17 cellular contexts compared by ENCODE assay signal in the genomic region with DNA sequence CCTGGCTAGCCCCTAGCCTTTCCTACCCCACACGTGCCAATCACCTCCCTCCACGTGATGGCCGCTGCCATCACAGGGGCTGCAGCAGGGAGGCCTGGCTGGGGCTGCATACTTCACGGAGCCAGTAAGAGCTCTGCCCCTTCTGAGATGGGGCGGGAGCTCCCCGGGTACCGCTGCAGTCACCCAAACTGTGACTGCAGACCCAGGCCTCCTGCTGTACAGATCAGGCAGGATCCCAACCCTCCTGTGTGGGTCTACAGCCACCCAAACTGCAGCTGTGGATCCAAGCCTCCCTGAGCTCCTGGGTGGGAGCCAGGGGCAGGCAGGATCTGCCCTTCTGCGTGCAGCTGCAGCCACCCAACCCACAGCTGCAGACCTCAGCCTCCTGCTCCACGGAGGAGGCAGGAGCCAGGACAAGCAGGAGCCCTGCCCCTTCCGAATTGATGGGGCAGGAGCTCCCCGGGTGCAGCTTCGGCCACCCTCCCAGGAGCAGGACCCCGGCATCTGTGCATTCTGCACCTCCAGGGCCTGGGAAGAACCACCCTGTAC. TPM values are rescaled to one million over a fixed set of nuclear protein-coding genes. Genes with fewer than 3 reads are reported as not detected.
A peak's percentile ranks its signal among the peaks of the same experiment; 100 is the strongest.
DNase-seq lines count a peak whose midpoint lies in the region; ATAC-seq and TF ChIP-seq lines count a peak whose summit lies in the region.
"Had no signal": no experiment of that assay in that cellular context is flagged by ENCODE, and none has a peak within 500 bp of the region (broad histone marks: within the 10 kb centered on the region; RNA-seq: fewer than 3 reads in every experiment).

No MANE protein-coding gene starts in this region.

- peaks cover 0 to 2% of the 10 kb centered on the region in 2 donors for H3K9me3 Mint-ChIP-seq in stimulated activated naive CD8-positive, alpha-beta T cell treated with anti-CD3 and anti-CD28 coated beads, Interleukin-15, amount 100 ng/mL, for 72 hours

- no peak overlapping the region for H3K27ac Mint-ChIP-seq in stimulated activated naive CD8-positive, alpha-beta T cell treated with anti-CD3 and anti-CD28 coated beads, Interleukin-15, amount 100 ng/mL, for 72 hours
- H3K27ac Mint-ChIP-seq: CD4-positive, CD25-positive, alpha-beta regulatory T cell had no signal

- no peaks in the 10 kb centered on the region for H3K4me1 Mint-ChIP-seq in stimulated activated naive CD8-positive, alpha-beta T cell treated with anti-CD3 and anti-CD28 coated beads, Interleukin-15, amount 100 ng/mL, for 72 hours
- H3K4me1 Mint-ChIP-seq: CD4-positive, CD25-positive, alpha-beta regulatory T cell had no signal

- no peak for DNase-seq in stimulated activated naive CD8-positive, alpha-beta T cell treated with anti-CD3 and anti-CD28 coated beads, Interleukin-15, Interleukin-2, amounts not matched to agents 100 U/mL and 50 U/mL, for 24 hours
- no peak for DNase-seq in stimulated activated naive CD8-positive, alpha-beta T cell treated with anti-CD3 and anti-CD28 coated beads, Interleukin-15, amount 100 ng/mL, for 72 hours
- DNase-seq in esophagus muscularis mucosa (ENCODE audit: extremely low spot score) (peak; percentile 66), posterior vena cava (ENCODE audit: low spot score) (peak; percentile 35), esophagus squamous epithelium (lab: John Stamatoyannopoulos, UW) (no peak), HK-2 (ENCODE audit: unreplicated experiment) (no peak)
- DNase-seq: ACHN; CD4-positive, CD25-positive, alpha-beta regulatory T cell; DMS79 had no signal

- H3K36me3 ChIP-seq in esophagus muscularis mucosa = no peaks in the 10 kb centered on the region
- no peaks in the 10 kb centered on the region for H3K36me3 ChIP-seq in esophagus squamous epithelium
- H3K36me3 ChIP-seq: BLaER1 treated with 17β-estradiol and CSF1 and Interleukin-3, amounts not matched to agents 10 nM and 100 nM had no signal

- H3K27me3 ChIP-seq in esophagus muscularis mucosa (peaks cover 0 to 54% (median 0%) of the 10 kb centered on the region in 4 donors), esophagus squamous epithelium (peaks cover 0 to 67% (median 0%) of the 10 kb centered on the region in 4 donors)
- H3K27me3 ChIP-seq: BLaER1 treated with 17β-estradiol and CSF1 and Interleukin-3, amounts not matched to agents 10 nM and 100 nM had no signal

- H3K9me3 ChIP-seq in esophagus muscularis mucosa (no peaks in the 10 kb centered on the region), esophagus squamous epithelium (no peaks in the 10 kb centered on the region)

- intact Hi-C loops in esophagus muscularis mucosa (cut with DNase I) (no loop called here), posterior vena cava (cut with DNase I) (no loop called here), esophagus squamous epithelium (cut with DNase I) (no loop called here)

- TF ChIP-seq CTCF in esophagus muscularis mucosa (IDR thresholded peaks at IDR 0.05) (no peak), esophagus squamous epithelium (IDR thresholded peaks at IDR 0.05) (no peak)

- no peak overlapping the region for H3K4me3 ChIP-seq in esophagus muscularis mucosa
- H3K4me3 ChIP-seq in esophagus squamous epithelium = no peak overlapping the region
- H3K4me3 ChIP-seq: BLaER1 treated with 17β-estradiol and CSF1 and Interleukin-3, amounts not matched to agents 10 nM and 100 nM; GM12878 had no signal

- no peak for TF ChIP-seq EP300 in esophagus muscularis mucosa (IDR thresholded peaks at IDR 0.05)

- no peak overlapping the region for H3K4me3 Mint-ChIP-seq in stimulated activated naive CD8-positive, alpha-beta T cell treated with anti-CD3 and anti-CD28 coated beads, Interleukin-15, amount 100 ng/mL, for 72 hours
- H3K4me3 Mint-ChIP-seq: CD4-positive, CD25-positive, alpha-beta regulatory T cell had no signal

- H3K27me3 Mint-ChIP-seq in stimulated activated naive CD8-positive, alpha-beta T cell treated with anti-CD3 and anti-CD28 coated beads, Interleukin-15, amount 100 ng/mL, for 72 hours = peaks cover 32% of the 10 kb centered on the region

- no peak overlapping the region for H3K27ac ChIP-seq in esophagus muscularis mucosa (replicated peaks in 1 of 4)
- H3K27ac ChIP-seq in esophagus squamous epithelium = no peak overlapping the region
- H3K27ac ChIP-seq: BLaER1 treated with 17β-estradiol and CSF1 and Interleukin-3, amounts not matched to agents 10 nM and 100 nM had no signal

- H3K4me1 ChIP-seq in esophagus muscularis mucosa = peaks cover 0 to 5% (median 0%) of the 10 kb centered on the region in 4 donors
- no peaks in the 10 kb centered on the region for H3K4me1 ChIP-seq in esophagus squamous epithelium

- 74% methylated on average over 9 of the region's 13 CpGs for WGBS in esophagus muscularis mucosa
- 72 to 90% methylated on average over 4 to 5 of the region's 13 CpGs for WGBS in esophagus squamous epithelium, 2 donors

- peak; percentile 32 for ATAC-seq in stimulated activated naive CD8-positive, alpha-beta T cell treated with anti-CD3 and anti-CD28 coated beads, Interleukin-15, Interleukin-2, amounts not matched to agents 100 U/mL and 50 U/mL, for 24 hours
- no peak for ATAC-seq in stimulated activated naive CD8-positive, alpha-beta T cell treated with anti-CD3 and anti-CD28 coated beads, Interleukin-15, amount 100 ng/mL, for 72 hours
- no peak for ATAC-seq in HG02970 (IDR thresholded peaks at IDR 0.05; ENCODE audit: low FRiP score, unreplicated experiment)

- TF ChIP-seq POLR2A in esophagus muscularis mucosa (IDR thresholded peaks at IDR 0.05; ENCODE audit: low read depth) = no peak
- no peak for TF ChIP-seq POLR2A in esophagus squamous epithelium (IDR thresholded peaks at IDR 0.05)

RNA-seq across cellular contexts. Expression of a gene that starts 3.2 kb away (rescaled TPM):
- total RNA-seq in esophagus muscularis mucosa (10 to 100 TPM in 2 of 4 donors, 1 to 10 TPM in 2; 9.1 to 30.6 (median 15.0) TPM), posterior vena cava (10 to 100 TPM; 13.4 to 22.6 TPM), esophagus squamous epithelium (10 to 100 TPM in 1 of 4 donors, 1 to 10 TPM in 2, under 1 TPM in 1; 0.75 to 27.7 (median 4.1) TPM)
- total RNA-seq: A172; CD4-positive, CD25-positive, alpha-beta regulatory T cell had no signal

RNA-seq across cellular contexts. Expression of a gene that starts 48.2 kb away (rescaled TPM):
- total RNA-seq in esophagus muscularis mucosa = under 1 TPM in 1 of 4 donors, not detected in 3; 0.13 TPM
- total RNA-seq in posterior vena cava = not detected
- total RNA-seq in esophagus squamous epithelium = not detected
- total RNA-seq: A172; Calu3; CD4-positive, CD25-positive, alpha-beta regulatory T cell; G401; GM12878; H7; HT1080 had no signal

Comparison
In these comparisons a context has a peak if more than half of its experiments do, and no peak if none do; other contexts are left out.
1. DNase-seq: peak in esophagus muscularis mucosa (single experiment) and posterior vena cava (single experiment); none in stimulated activated naive CD8-positive, alpha-beta T cell treated with anti-CD3 and anti-CD28 coated beads, Interleukin-15, Interleukin-2, amounts not matched to agents 100 U/mL and 50 U/mL, for 24 hours (single experiment), stimulated activated naive CD8-positive, alpha-beta T cell treated with anti-CD3 and anti-CD28 coated beads, Interleukin-15, amount 100 ng/mL, for 72 hours (0 of 2), esophagus squamous epithelium (single experiment) and HK-2 (single experiment).